ENCODE assay signal across 22 cellular contexts in genomic region chr17:50188521-50189395, GRCh38. TPM values are rescaled to one million over a fixed set of nuclear protein-coding genes. Genes with fewer than 3 reads are reported as not detected.
A peak's percentile ranks its signal among the peaks of the same experiment; 100 is the strongest.
DNase-seq lines count a peak whose midpoint lies in the region; ATAC-seq, FAIRE-seq and TF ChIP-seq lines count a peak whose summit lies in the region.
"Had no signal": no experiment of that assay in that cellular context is flagged by ENCODE, and none has a peak within 500 bp of the region (broad histone marks: within the 10 kb centered on the region; RNA-seq: fewer than 3 reads in every experiment).

No MANE protein-coding gene starts in this region.

- no peaks in the 10 kb centered on the region for H3K9me3 ChIP-seq in SJSA1 (replicated peaks)
- H3K9me3 ChIP-seq in gastroesophageal sphincter = no peaks in the 10 kb centered on the region
- H3K9me3 ChIP-seq in sigmoid colon = no peaks in the 10 kb centered on the region
- no peaks in the 10 kb centered on the region for H3K9me3 ChIP-seq in kidney (ENCODE audit: control insufficient read depth in 1 of 2, low read length in 2 of 2)
- H3K9me3 ChIP-seq in adrenal gland (replicated peaks in 1 of 3) = no peaks in the 10 kb centered on the region
- H3K9me3 ChIP-seq: mucosa of descending colon, SJCRH30 had no signal

- H3K36me3 ChIP-seq in SJSA1 (peaks cover 100% of the 10 kb centered on the region), gastroesophageal sphincter (peaks cover 0 to 86% of the 10 kb centered on the region in 2 donors), sigmoid colon (peaks cover 80 to 90% (median 83%) of the 10 kb centered on the region in 4 donors), kidney (ENCODE audit: control insufficient read depth in 1 of 2, insufficient read depth in 2 of 2, low read length in 2 of 2) (no peaks in the 10 kb centered on the region), adrenal gland (replicated peaks in 1 of 2) (peaks cover 0 to 11% of the 10 kb centered on the region in 2 donors)
- H3K36me3 ChIP-seq: SJCRH30 had no signal

- no peak for FAIRE-seq in kidney (lab: Jason Lieb, UNC)

- H3K27me3 ChIP-seq in SJSA1 (replicated peaks) (no peaks in the 10 kb centered on the region), gastroesophageal sphincter (no peaks in the 10 kb centered on the region), sigmoid colon (no peaks in the 10 kb centered on the region), adrenal gland (no peaks in the 10 kb centered on the region)
- H3K27me3 ChIP-seq: SJCRH30 had no signal

- intact Hi-C loops in sigmoid colon (cut with DNase I) = no loop called here
- intact Hi-C loops in kidney (cut with DNase I) = no loop called here
- intact Hi-C loops in adrenal gland (cut with DNase I) = no loop called here

- ATAC-seq in gastroesophageal sphincter = no peak
- ATAC-seq: activated T-helper 17 cell treated with anti-CD3 and anti-CD28 coated beads, Interleukin-2, amount 50 U/mL, for 72 hours; left colon; mucosa of descending colon had no signal

- H3K27ac ChIP-seq in SJSA1 = peak overlapping the region; percentile 87
- H3K27ac ChIP-seq in gastroesophageal sphincter = peak overlapping the region in 3 of 4 donors; percentile 31 to 82 (median 54)
- peak overlapping the region in 3 of 4 donors; percentile 80 to 99 (median 94) for H3K27ac ChIP-seq in sigmoid colon
- H3K27ac ChIP-seq in kidney (ENCODE audit: low read depth in 2 of 2, low read length in 2 of 2) = no peak overlapping the region
- no peak overlapping the region for H3K27ac ChIP-seq in adrenal gland
- H3K27ac ChIP-seq: SJCRH30 had no signal

- H3K4me1 ChIP-seq in SJSA1 (replicated peaks) = peaks cover 90% of the 10 kb centered on the region
- peaks cover 3 to 38% (median 13%) of the 10 kb centered on the region in 3 donors for H3K4me1 ChIP-seq in gastroesophageal sphincter
- H3K4me1 ChIP-seq in sigmoid colon = peaks cover 3 to 94% (median 65%) of the 10 kb centered on the region in 4 donors
- no peaks in the 10 kb centered on the region for H3K4me1 ChIP-seq in kidney (ENCODE audit: control insufficient read depth in 1 of 2, insufficient read depth in 1 of 2, low read depth in 1 of 2, low read length in 2 of 2)
- H3K4me1 ChIP-seq in adrenal gland (replicated peaks in 1 of 2) = no peaks in the 10 kb centered on the region

- no peak for TF ChIP-seq CTCF in AG04449 (IDR thresholded peaks at IDR 0.05; ENCODE audit: insufficient read depth, low read length, missing control alignments)
- no peak for TF ChIP-seq CTCF in gastroesophageal sphincter (IDR thresholded peaks at IDR 0.05)
- TF ChIP-seq CTCF in sigmoid colon (IDR thresholded peaks at IDR 0.05) = no peak
- no peak for TF ChIP-seq CTCF in kidney (IDR thresholded peaks at IDR 0.05; ENCODE audit: borderline replicate concordance, extremely low read depth, insufficient read depth)
- TF ChIP-seq CTCF in adrenal gland (IDR thresholded peaks at IDR 0.05) = no peak

- CTCF ChIA-PET in AG04449 (lab: Yijun Ruan, JAX) = interaction anchor here (0.8 to 3.1 kb wide), 5 partner anchors 8 to 108 kb away, joined by 3 to 17 read pairs (median 4); no protein-coding TSS in a partner anchor

- POLR2A ChIA-PET in AG04449 (lab: Yijun Ruan, JAX) = interaction anchor here (0.9 to 44.9 kb wide), 8 partner anchors 8 to 109 kb away, joined by 4 to 2316 read pairs (median 37); partner anchors contain the start of genes COL1A1 and TMEM92

- H3K4me3 ChIP-seq in AG04449 (ENCODE audit: low read depth, low read length) = peak overlapping the region; percentile 12
- H3K4me3 ChIP-seq in SJSA1 = peak overlapping the region; percentile 66
- H3K4me3 ChIP-seq in gastroesophageal sphincter = no peak overlapping the region
- H3K4me3 ChIP-seq in sigmoid colon = no peak overlapping the region
- H3K4me3 ChIP-seq in kidney (ENCODE audit: low read length in 2 of 2) = no peak overlapping the region
- no peak overlapping the region for H3K4me3 ChIP-seq in adrenal gland
- H3K4me3 ChIP-seq: mucosa of descending colon, SJCRH30 had no signal

- TF ChIP-seq EP300 in gastroesophageal sphincter (IDR thresholded peaks at IDR 0.05) (no peak), sigmoid colon (IDR thresholded peaks at IDR 0.05) (no peak)

- DNase-seq in AG04449 (ENCODE audit: low read depth, low spot score) = no peak
- peak; percentile 66 to 86 for DNase-seq in SJSA1 (ENCODE audit: low read depth in 1 of 2, low spot score in 2 of 2)
- DNase-seq in sigmoid colon = no peak
- DNase-seq in NCI-H526 (lab: John Stamatoyannopoulos, UW) = no peak
- no peak for DNase-seq in kidney
- no peak for DNase-seq in adrenal gland
- no peak for DNase-seq in NCI-H1105 (lab: John Stamatoyannopoulos, UW)
- DNase-seq: activated CD4-positive, CD25-positive, alpha-beta regulatory T cell treated with anti-CD3 and anti-CD28 coated beads, Interleukin-2, amount 50 U/mL, for 72 hours; cerebellar nuclear complex; DMS79; endodermal cell; foreskin melanocyte; Karpas-422; NCI-H1092 treated with DMSO at 0.1 percent for 48 hours; NCI-H69; occipital lobe; SJCRH30; stimulated activated CD4-positive, alpha-beta T cell treated with anti-CD3 and anti-CD28 coated beads, Interleukin-4, amount 100 ng/mL, for 4 hours had no signal

- TF ChIP-seq POLR2A in gastroesophageal sphincter (IDR thresholded peaks at IDR 0.05) (no peak), sigmoid colon (IDR thresholded peaks at IDR 0.05) (no peak), adrenal gland (IDR thresholded peaks at IDR 0.05) (no peak)

- no peak overlapping the region for H3K9ac ChIP-seq in kidney (ENCODE audit: low read length in 2 of 2)

- 47 to 67% methylated on average over 2 to 10 of the region's 20 CpGs for WGBS in gastroesophageal sphincter (ENCODE audit: low coverage in 1 of 2), 2 donors
- WGBS in sigmoid colon, 2 donors = 81 to 85% methylated on average over 20 of the region's 20 CpGs
- 67 to 80% (median 77%) methylated on average over 15 to 20 of the region's 20 CpGs for WGBS in adrenal gland, 4 donors

RNA-seq across cellular contexts. Expression of gene COL1A1, which starts 12.7 kb away (rescaled TPM):
- total RNA-seq in SJSA1 (2014; rRNA removed; shearing (Covaris generic)) = 957 and 2,133 TPM in 2 replicates
- total RNA-seq in gastroesophageal sphincter (10 to 100 TPM; 14.6 to 92.9 (median 69.7) TPM), sigmoid colon (100 to 1,000 TPM in 1 of 4 donors, 10 to 100 TPM in 3; 43.6 to 459 (median 71.4) TPM), kidney (142 TPM), adrenal gland (100 to 1,000 TPM in 4 of 8 donors, 10 to 100 TPM in 4; 50.2 to 263 (median 105) TPM)
- polyA plus RNA-seq in sigmoid colon (10 to 100 TPM in 2 of 3 donors, 1 to 10 TPM in 1; 7.8 to 96.7 (median 10.2) TPM), kidney (ENCODE audit: insufficient read depth, low read depth, low replicate concordance) (9.2 TPM), adrenal gland (100 to 1,000 TPM in 1 of 3 donors, 10 to 100 TPM in 2; 39.6 to 101 (median 40.1) TPM)

RNA-seq across cellular contexts. Expression of gene SGCA, which starts 23.0 kb away (rescaled TPM):
- total RNA-seq in SJSA1 (2014; rRNA removed; shearing (Covaris generic)) = 2.4 TPM in 1 of 2 replicates, not detected in the other
- 100 to 1,000 TPM in 2 of 4 donors, 10 to 100 TPM in 2; 58.1 to 145 (median 93.4) TPM for total RNA-seq in gastroesophageal sphincter
- total RNA-seq in sigmoid colon = 10 to 100 TPM; 27.3 to 80.1 (median 56.1) TPM
- polyA plus RNA-seq in sigmoid colon = 1 to 10 TPM; 2.5 to 7.2 (median 4.6) TPM
- total RNA-seq in kidney = 4.2 TPM
- 5.5 TPM for polyA plus RNA-seq in kidney (ENCODE audit: insufficient read depth, low read depth, low replicate concordance)
- total RNA-seq in adrenal gland = 1 to 10 TPM in 3 of 8 donors, under 1 TPM in 2, not detected in 3; 0.28 to 3.0 (median 1.2) TPM
- polyA plus RNA-seq in adrenal gland = 1 to 10 TPM in 2 of 3 donors, not detected in 1; 5.2 to 5.5 TPM
- total RNA-seq: activated T-helper 17 cell treated with anti-CD3 and anti-CD28 coated beads, Interleukin-2, amount 50 U/mL, for 72 hours; occipital lobe had no signal

RNA-seq across cellular contexts. Expression of gene PPP1R9B, which starts 38.3 kb away (rescaled TPM):
- 69.4 and 70.1 TPM in 2 replicates for total RNA-seq in SJSA1 (2014; rRNA removed; shearing (Covaris generic))
- total RNA-seq in gastroesophageal sphincter (10 to 100 TPM; 23.3 to 38.1 (median 30.8) TPM), sigmoid colon (10 to 100 TPM; 15.3 to 18.8 (median 16.8) TPM), kidney (64.4 TPM), adrenal gland (10 to 100 TPM; 43.9 to 87.0 (median 62.0) TPM)
- polyA plus RNA-seq in sigmoid colon (10 to 100 TPM in 2 of 3 donors, 1 to 10 TPM in 1; 9.0 to 38.7 (median 10.9) TPM), kidney (ENCODE audit: insufficient read depth, low read depth, low replicate concordance) (17.1 TPM), adrenal gland (100 to 1,000 TPM in 1 of 3 donors, 10 to 100 TPM in 2; 21.8 to 128 (median 27.2) TPM)

RNA-seq across cellular contexts. Expression of gene SAMD14, which starts 58.8 kb away (rescaled TPM):
- 0.11 TPM in 1 of 2 replicates, not detected in the other for total RNA-seq in SJSA1 (2014; rRNA removed; shearing (Covaris generic))
- total RNA-seq in gastroesophageal sphincter = 1 to 10 TPM; 1.3 to 2.8 (median 2.3) TPM
- 1 to 10 TPM in 1 of 4 donors, under 1 TPM in 3; 0.16 to 2.5 (median 0.63) TPM for total RNA-seq in sigmoid colon
- polyA plus RNA-seq in sigmoid colon = 1 to 10 TPM in 2 of 3 donors, under 1 TPM in 1; 0.92 to 1.3 (median 1.2) TPM
- total RNA-seq in kidney = 5.0 TPM
- 3.7 TPM for polyA plus RNA-seq in kidney (ENCODE audit: insufficient read depth, low read depth, low replicate concordance)
- total RNA-seq in adrenal gland = 10 to 100 TPM in 1 of 8 donors, 1 to 10 TPM in 7; 1.3 to 12.6 (median 4.0) TPM
- 10 to 100 TPM in 1 of 3 donors, 1 to 10 TPM in 2; 1.1 to 11.0 (median 3.0) TPM for polyA plus RNA-seq in adrenal gland

Comparison
In these comparisons a context has a peak if more than half of its experiments do, and no peak if none do; other contexts are left out.
1. DNase-seq: peak in SJSA1 (2 of 2); none in AG04449 (single experiment), sigmoid colon (single experiment), NCI-H526 (0 of 2), kidney (single experiment), adrenal gland (0 of 7) and NCI-H1105 (single experiment).
2. H3K4me3 ChIP-seq: peak in AG04449 (single experiment) and SJSA1 (single experiment); none in gastroesophageal sphincter (0 of 2), sigmoid colon (0 of 4), kidney (0 of 2) and adrenal gland (0 of 4).
3. H3K27ac ChIP-seq: peak in SJSA1 (single experiment), gastroesophageal sphincter (3 of 4) and sigmoid colon (3 of 4); none in kidney (0 of 2) and adrenal gland (0 of 5).